In genomic region chr9:2241875-2242741, GRCh38 we compare ENCODE assay signal across 8 cellular contexts.
DNase-seq lines count a peak whose midpoint lies in the region; ATAC-seq, FAIRE-seq and TF ChIP-seq lines count a peak whose summit lies in the region.

No MANE protein-coding gene starts in this region.

- TF ChIP-seq CTCF in gastroesophageal sphincter (IDR thresholded peaks at IDR 0.05) (no peak), testis (IDR thresholded peaks at IDR 0.05) (no peak)

- peak overlapping the region in 3 of 4 donors; percentile 56 to 65 (median 64) for H3K27ac ChIP-seq in gastroesophageal sphincter
- H3K27ac ChIP-seq in testis: peak overlapping the region in 1 of 2 donors; percentile 2

- no peaks in the 10 kb centered on the region for H3K36me3 ChIP-seq in gastroesophageal sphincter
- no peaks in the 10 kb centered on the region for H3K36me3 ChIP-seq in neuron (ENCODE audit: insufficient read depth, low read length)
- H3K36me3 ChIP-seq in testis (ENCODE audit: low read depth, missing control alignments): no peaks in the 10 kb centered on the region

- intact Hi-C loops in testis (cut with DNase I; ENCODE audit: low total_unique reads): no loop called here

- H3K4me3 ChIP-seq in gastroesophageal sphincter (peak overlapping the region; percentile 44 to 52), neuron (ENCODE audit: low read length) (peak overlapping the region; percentile 60), testis (peak overlapping the region; percentile 38 to 54)

- H3K9me3 ChIP-seq in gastroesophageal sphincter (peaks cover 0 to 6% (median 0%) of the 10 kb centered on the region in 3 donors), neuron (ENCODE audit: low read length) (peaks cover 3% of the 10 kb centered on the region), testis (no peaks in the 10 kb centered on the region)

- H3K4me1 ChIP-seq in gastroesophageal sphincter (peaks cover 0 to 20% (median 5%) of the 10 kb centered on the region in 3 donors), neuron (ENCODE audit: insufficient read depth, low read length) (peaks cover 25% of the 10 kb centered on the region), testis (peaks cover 10% of the 10 kb centered on the region)

- 0% methylated on average over 3 to 20 of the region's 38 CpGs for WGBS in gastroesophageal sphincter (ENCODE audit: low coverage in 1 of 2), 2 donors
- 1% methylated on average over 25 to 38 of the region's 38 CpGs for whole genome bisulfite sequencing in testis, 2 donors

- TF ChIP-seq POLR2A in gastroesophageal sphincter (IDR thresholded peaks at IDR 0.05) (no peak), testis (IDR thresholded peaks at IDR 0.05) (no peak)

- no peak for FAIRE-seq in RCC 7860 (lab: Jason Lieb, UNC)

- TF ChIP-seq EP300 in gastroesophageal sphincter (IDR thresholded peaks at IDR 0.05): no peak

- peak; percentile 89 for ATAC-seq in GM21825 (IDR thresholded peaks at IDR 0.05; ENCODE audit: unreplicated experiment)
- ATAC-seq in gastroesophageal sphincter: peak; percentile 94

- H2AFZ ChIP-seq in neuron (ENCODE audit: low read depth, low read length): peak overlapping the region; percentile 62

- peak; percentile 93 for DNase-seq in DMS79 treated with DMSO at 0.1 percent for 48 hours (lab: John Stamatoyannopoulos, UW)
- DNase-seq in KG1 (lab: John Stamatoyannopoulos, UW): peak; percentile 51
- peak; percentile 41 for DNase-seq in RCC 7860 (ENCODE audit: low spot score)
- peak in 3 of 4 experiments; percentile 5 to 24 (median 19) for DNase-seq in activated naive CD4-positive, alpha-beta T cell (lab: John Stamatoyannopoulos, UW)
- peak; percentile 85 for DNase-seq in testis

- H3K27me3 ChIP-seq in gastroesophageal sphincter (no peaks in the 10 kb centered on the region), neuron (ENCODE audit: insufficient read depth, low read length) (no peaks in the 10 kb centered on the region), testis (no peaks in the 10 kb centered on the region)

Comparison
In these comparisons a context has a peak if more than half of its experiments do, and no peak if none do; other contexts are left out.
1. DNase-seq: peak in every context shown above with its lines; median percentile 93 in DMS79 treated with DMSO at 0.1 percent for 48 hours; 85 in testis; 51 in KG1; 41 in RCC 7860; 19 in activated naive CD4-positive, alpha-beta T cell.